Comparison of ENCODE assay signal across 1 cellular context in the genomic region with DNA sequence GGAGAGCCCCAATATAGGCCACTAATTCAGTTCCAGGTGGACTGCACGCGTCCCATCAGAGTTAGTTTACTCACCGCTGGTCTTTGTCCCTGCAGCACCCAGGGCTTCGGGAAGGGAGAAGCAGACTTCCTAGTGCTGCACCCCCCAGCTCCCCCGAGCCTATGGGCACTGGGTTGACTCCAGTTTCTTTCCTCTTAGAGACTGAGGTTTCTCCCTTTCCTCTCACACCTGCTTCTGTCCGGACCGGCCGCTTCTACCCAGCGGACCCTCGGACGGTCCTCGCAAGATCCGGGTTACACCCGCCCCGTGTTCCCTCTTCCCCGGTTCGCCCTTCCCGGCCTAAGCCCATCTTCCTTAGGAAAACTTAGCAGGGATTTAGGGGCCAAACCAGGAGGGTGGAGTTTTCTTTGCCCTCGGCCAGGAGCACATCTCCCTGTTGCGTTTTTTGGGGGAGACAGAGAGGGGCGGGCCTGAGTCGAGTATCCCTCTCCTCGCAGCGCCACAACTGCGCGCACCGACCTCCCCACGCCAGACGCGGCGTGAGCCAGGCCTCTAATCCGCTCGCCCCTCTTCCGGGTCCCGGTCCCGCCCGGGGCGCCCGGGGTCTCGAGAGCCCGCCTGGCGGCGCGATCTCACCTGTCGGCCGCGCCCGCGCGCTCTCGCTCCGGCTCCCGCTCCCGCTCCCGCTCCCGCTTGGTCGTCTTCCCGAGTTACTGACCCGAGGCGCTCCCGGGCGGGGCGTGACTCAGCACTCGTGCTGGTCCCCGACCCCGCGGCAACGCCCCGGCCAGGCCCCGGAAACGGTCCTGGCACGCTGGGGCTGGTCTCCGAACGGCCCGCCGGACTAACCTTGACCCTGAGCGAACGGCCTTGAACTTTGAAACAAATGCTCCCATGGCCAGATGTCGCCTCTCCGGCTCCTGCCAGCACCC.
A peak's percentile ranks its signal among the peaks of the same experiment; 100 is the strongest.
TF ChIP-seq lines count a peak whose summit lies in the region.

AIFM2 (minus strand) TSS at position 728 of the 932 bp plus-strand sequence. CDS start 8,741 bp downstream, outside the sequence.

TF ChIP-seq in HepG2, 621 proteins besides CTCF, POLR2A, EP300 and RAD21 (continued from another document and continues in another):
- 0 out of 2 replicates have a peak, but pooled peaks have one; percentile 78 for TF ChIP-seq ZBTB34 (CRISPR knock-in tag; IDR thresholded peaks at IDR 0.05)
- no peak for TF ChIP-seq ZNF496 (CRISPR knock-in tag; IDR thresholded peaks at IDR 0.05; ENCODE audit: insufficient replicate concordance)
- TF ChIP-seq ZNF530 (CRISPR knock-in tag; IDR thresholded peaks at IDR 0.05; ENCODE audit: low read depth), result no peak
- TF ChIP-seq PAX8 (CRISPR knock-in tag; IDR thresholded peaks at IDR 0.05; ENCODE audit: borderline replicate concordance), result 0 out of 2 replicates have a peak, but pooled peaks have one; percentile 55
- TF ChIP-seq, protein P1, sequence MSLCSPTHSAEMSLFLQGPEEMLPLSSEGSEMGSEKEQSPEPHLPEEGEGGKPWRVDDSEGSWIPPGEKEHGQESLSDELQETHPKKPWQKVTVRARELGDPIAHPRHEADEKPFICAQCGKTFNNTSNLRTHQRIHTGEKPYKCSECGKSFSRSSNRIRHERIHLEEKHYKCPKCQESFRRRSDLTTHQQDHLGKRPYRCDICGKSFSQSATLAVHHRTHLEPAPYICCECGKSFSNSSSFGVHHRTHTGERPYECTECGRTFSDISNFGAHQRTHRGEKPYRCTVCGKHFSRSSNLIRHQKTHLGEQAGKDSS (CRISPR knock-in tag; IDR thresholded peaks at IDR 0.05; ENCODE audit: borderline replicate concordance, low read depth), result peak; percentile 40; the same call in 1 of the 2 replicates
- no peak for TF ChIP-seq TCF7L2 (IDR thresholded peaks at IDR 0.05; ENCODE audit: low read depth, low read length)
- no peak for TF ChIP-seq HOXA9 (CRISPR knock-in tag; IDR thresholded peaks at IDR 0.05; ENCODE audit: borderline replicate concordance)
- no peak for TF ChIP-seq SATB2 (CRISPR knock-in tag; IDR thresholded peaks at IDR 0.05)
- TF ChIP-seq USF2 (IDR thresholded peaks at IDR 0.05; ENCODE audit: low read depth, low read length), result no peak
- no peak for TF ChIP-seq USF2 (CRISPR knock-in tag; IDR thresholded peaks at IDR 0.05; ENCODE audit: borderline replicate concordance)
- TF ChIP-seq RELA (CRISPR knock-in tag; IDR thresholded peaks at IDR 0.05), result no peak
- no peak for TF ChIP-seq ZNF75D (CRISPR knock-in tag; IDR thresholded peaks at IDR 0.05; ENCODE audit: borderline replicate concordance)
- TF ChIP-seq ZNF337 (CRISPR knock-in tag; IDR thresholded peaks at IDR 0.05; ENCODE audit: borderline replicate concordance, low read depth), result no peak
- peak; percentile 62; the same call in 1 of the 2 replicates for TF ChIP-seq ZNF543 (CRISPR knock-in tag; IDR thresholded peaks at IDR 0.05)
- TF ChIP-seq, protein P2, sequence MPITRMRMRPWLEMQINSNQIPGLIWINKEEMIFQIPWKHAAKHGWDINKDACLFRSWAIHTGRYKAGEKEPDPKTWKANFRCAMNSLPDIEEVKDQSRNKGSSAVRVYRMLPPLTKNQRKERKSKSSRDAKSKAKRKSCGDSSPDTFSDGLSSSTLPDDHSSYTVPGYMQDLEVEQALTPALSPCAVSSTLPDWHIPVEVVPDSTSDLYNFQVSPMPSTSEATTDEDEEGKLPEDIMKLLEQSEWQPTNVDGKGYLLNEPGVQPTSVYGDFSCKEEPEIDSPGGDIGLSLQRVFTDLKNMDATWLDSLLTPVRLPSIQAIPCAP (CRISPR knock-in tag; IDR thresholded peaks at IDR 0.05; ENCODE audit: low read depth), result no peak
- peak; percentile 98 for TF ChIP-seq KLF12 (CRISPR knock-in tag; IDR thresholded peaks at IDR 0.05; ENCODE audit: borderline replicate concordance)
- no peak for TF ChIP-seq ZNF549 (CRISPR knock-in tag; IDR thresholded peaks at IDR 0.05)
- TF ChIP-seq NONO (IDR thresholded peaks at IDR 0.05), result no peak
- peak; percentile 84 for TF ChIP-seq NONO (CRISPR knock-in tag; conservative IDR thresholded peaks at IDR 0.05)
- 0 out of 2 replicates have a peak, but pooled peaks have one; percentile 42 for TF ChIP-seq SMAD1 (CRISPR knock-in tag; IDR thresholded peaks at IDR 0.05; ENCODE audit: borderline replicate concordance, low read depth)
- no peak for TF ChIP-seq MLLT10 (CRISPR knock-in tag; IDR thresholded peaks at IDR 0.05)
- TF ChIP-seq AGO2 (optimal IDR thresholded peaks at IDR 0.05; ENCODE audit: low read depth, low read length), result peak; percentile 81
- no peak for TF ChIP-seq ONECUT2 (CRISPR knock-in tag; IDR thresholded peaks at IDR 0.05)
- 0 out of 2 replicates have a peak, but pooled peaks have one; percentile 37 for TF ChIP-seq PHF20 (CRISPR knock-in tag; IDR thresholded peaks at IDR 0.05)
- peak; percentile 60; the same call in 1 of the 2 replicates for TF ChIP-seq DMAP1 (CRISPR knock-in tag; IDR thresholded peaks at IDR 0.05)
- TF ChIP-seq IRF2 (CRISPR knock-in tag; IDR thresholded peaks at IDR 0.05), result peak; percentile 90
- 0 out of 2 replicates have a peak, but pooled peaks have one; percentile 51 for TF ChIP-seq ZNF775 (CRISPR knock-in tag; IDR thresholded peaks at IDR 0.05; ENCODE audit: borderline replicate concordance)
- TF ChIP-seq ZNF773 (CRISPR knock-in tag; IDR thresholded peaks at IDR 0.05; ENCODE audit: borderline replicate concordance), result no peak
- peak; percentile 36; the same call in 1 of the 2 replicates for TF ChIP-seq CBX5 (CRISPR knock-in tag; IDR thresholded peaks at IDR 0.05; ENCODE audit: borderline replicate concordance)
- TF ChIP-seq BCLAF1 (IDR thresholded peaks at IDR 0.05), result no peak
- 0 out of 2 replicates have a peak, but pooled peaks have one; percentile 24 for TF ChIP-seq ELF4 (CRISPR knock-in tag; IDR thresholded peaks at IDR 0.05; ENCODE audit: borderline replicate concordance)
- TF ChIP-seq PTBP1 (IDR thresholded peaks at IDR 0.05; ENCODE audit: low read depth, low read length, poor library complexity, severe bottlenecking), result no peak
- TF ChIP-seq ARNT (IDR thresholded peaks at IDR 0.05), result no peak
- peak; percentile 58; the same call in 1 of the 2 replicates for TF ChIP-seq MIXL1 (CRISPR knock-in tag; IDR thresholded peaks at IDR 0.05)
- no peak; the same call in 1 of the 2 replicates for TF ChIP-seq ZNF556 (CRISPR knock-in tag; IDR thresholded peaks at IDR 0.05; ENCODE audit: borderline replicate concordance)
- peak; percentile 68 for TF ChIP-seq RERE (CRISPR knock-in tag; IDR thresholded peaks at IDR 0.05; ENCODE audit: low read depth)
- TF ChIP-seq ZNF512B (CRISPR knock-in tag; IDR thresholded peaks at IDR 0.05; ENCODE audit: borderline replicate concordance), result peak; percentile 3; the same call in 1 of the 2 replicates
- TF ChIP-seq MATR3 (CRISPR knock-in tag; IDR thresholded peaks at IDR 0.05), result no peak
- no peak for TF ChIP-seq ZSCAN30 (CRISPR knock-in tag; IDR thresholded peaks at IDR 0.05)
- no peak for TF ChIP-seq ZNF44 (CRISPR knock-in tag; IDR thresholded peaks at IDR 0.05)
